23 cellular contexts compared by ENCODE assay signal in genomic region chr13:48483589-48483988, GRCh38.
"Had no signal": no experiment of that assay in that cellular context is flagged by ENCODE, and none has a peak within 500 bp of the region (broad histone marks: within the 10 kb centered on the region; RNA-seq: fewer than 3 reads in every experiment).

No MANE protein-coding gene starts in this region.

- H3K4me1 ChIP-seq: colonic mucosa, foreskin keratinocyte, gastroesophageal sphincter, left lung had no signal

- H3K36me3 ChIP-seq: colonic mucosa had no signal

- H3K9me3 Mint-ChIP-seq: dendritic cell treated with granulocyte-macrophage colony-stimulating factor and Interleukin-4, amounts not matched to agents 40 ng/mL and 50 ng/mL, for 4 days; immature natural killer cell had no signal

- H3K9me3 ChIP-seq: colonic mucosa, left lung, lower lobe of right lung had no signal

- H3K27me3 Mint-ChIP-seq: dendritic cell treated with granulocyte-macrophage colony-stimulating factor and Interleukin-4, amounts not matched to agents 40 ng/mL and 50 ng/mL, for 4 days; effector memory CD8-positive, alpha-beta T cell; naive B cell had no signal

- H3K27me3 ChIP-seq: colonic mucosa, foreskin keratinocyte, gastroesophageal sphincter, heart left ventricle, hepatocyte, left lung had no signal

- H3K27ac ChIP-seq: colonic mucosa, epithelial cell of prostate, foreskin keratinocyte, gastroesophageal sphincter, heart left ventricle, hepatocyte, left lung, lower lobe of right lung had no signal

- DNase-seq: colonic mucosa; cortex of kidney; effector CD8-positive, alpha-beta T cell; effector memory CD8-positive, alpha-beta T cell; endodermal cell; erythroblast; foreskin keratinocyte; heart left ventricle; hypothalamus; immature natural killer cell; islet precursor cell; kidney; kidney glomerular epithelial cell; left lung; left ventricle myocardium superior; lower lobe of right lung; mesenchymal stem cell; midbrain; naive B cell had no signal

- H3K4me3 ChIP-seq: colonic mucosa, gastroesophageal sphincter, heart left ventricle, hepatocyte, left lung, lower lobe of right lung had no signal

- H3K4me3 Mint-ChIP-seq: dendritic cell treated with granulocyte-macrophage colony-stimulating factor and Interleukin-4, amounts not matched to agents 40 ng/mL and 50 ng/mL, for 4 days; effector memory CD8-positive, alpha-beta T cell; endodermal cell; immature natural killer cell; naive B cell had no signal

- H3K4me1 Mint-ChIP-seq: endodermal cell had no signal

- ATAC-seq: effector memory CD8-positive, alpha-beta T cell; foreskin keratinocyte; gastroesophageal sphincter; heart left ventricle; left lung; left ventricle myocardium superior; lower lobe of right lung had no signal

- H3K27ac Mint-ChIP-seq: endodermal cell had no signal
